Comparison of ENCODE assay signal across 11 cellular contexts in the genomic region with DNA sequence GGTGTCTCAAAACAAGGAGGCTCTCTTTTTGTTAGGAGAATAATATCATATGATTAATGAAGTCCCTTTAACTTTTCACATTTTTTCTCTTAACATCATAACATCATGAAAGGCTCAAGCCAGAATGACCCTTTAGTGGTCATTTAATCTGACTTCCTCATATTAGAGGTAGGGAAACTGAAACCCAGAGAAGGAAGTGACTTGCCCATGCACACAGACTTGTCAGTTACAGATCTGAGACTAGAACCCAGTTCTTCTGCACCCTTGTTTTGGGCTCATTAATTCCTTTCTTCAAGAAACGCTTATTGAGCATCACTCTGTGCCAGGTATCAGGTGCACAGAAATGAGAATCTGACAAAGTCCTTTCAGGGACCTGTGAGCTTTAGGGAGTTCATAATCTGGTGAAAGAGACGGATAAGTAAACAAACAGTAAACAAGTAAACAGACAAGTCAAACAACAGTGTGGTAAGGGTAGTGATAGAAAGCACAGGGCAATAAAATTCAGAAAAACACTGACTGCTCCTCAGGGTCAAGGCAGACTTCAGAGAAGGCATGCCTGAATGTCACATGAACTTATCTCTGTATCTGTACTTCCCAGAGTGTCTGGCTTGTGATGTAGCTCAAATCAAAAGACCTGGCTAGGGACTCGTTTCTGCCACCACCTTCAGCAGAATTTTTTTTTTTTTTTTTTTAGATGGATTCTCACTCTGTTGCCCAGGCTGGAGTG. TPM values are rescaled to one million over a fixed set of nuclear protein-coding genes. Genes with fewer than 3 reads are reported as not detected.
A peak's percentile ranks its signal among the peaks of the same experiment; 100 is the strongest.
DNase-seq lines count a peak whose midpoint lies in the region; ATAC-seq, FAIRE-seq and TF ChIP-seq lines count a peak whose summit lies in the region.
"Had no signal": no experiment of that assay in that cellular context is flagged by ENCODE, and none has a peak within 500 bp of the region (broad histone marks: within the 10 kb centered on the region; RNA-seq: fewer than 3 reads in every experiment).

No MANE protein-coding gene starts in this region.

- no peak overlapping the region for H3K9ac ChIP-seq in HepG2 (ENCODE audit: insufficient read depth, low read depth, low read length)

- H2AFZ ChIP-seq in HepG2 (ENCODE audit: low read length): no peak overlapping the region

- ATAC-seq in right lobe of liver (peak; percentile 36 to 68 (median 52)), HepG2 (no peak), HG02884 (IDR thresholded peaks at IDR 0.05; ENCODE audit: unreplicated experiment) (peak; percentile 85), upper lobe of right lung (peak; percentile 82)

- H3K9me3 ChIP-seq in right lobe of liver (no peaks in the 10 kb centered on the region), HepG2 (ENCODE audit: low read length) (no peaks in the 10 kb centered on the region), upper lobe of right lung (no peaks in the 10 kb centered on the region), vagina (no peaks in the 10 kb centered on the region), prostate gland (no peaks in the 10 kb centered on the region)

- no peak for TF ChIP-seq RAD21 in HepG2 (CRISPR knock-in tag; IDR thresholded peaks at IDR 0.05)

- no peaks in the 10 kb centered on the region for H3K4me1 ChIP-seq in right lobe of liver
- H3K4me1 ChIP-seq in HepG2 (ENCODE audit: insufficient read depth, low read length): peaks cover 17% of the 10 kb centered on the region
- H3K4me1 ChIP-seq in upper lobe of right lung: no peaks in the 10 kb centered on the region
- peaks cover 11% of the 10 kb centered on the region for H3K4me1 ChIP-seq in vagina
- H3K4me1 ChIP-seq in prostate gland (replicated peaks): peaks cover 3% of the 10 kb centered on the region

- no peak for FAIRE-seq in HepG2 (lab: Jason Lieb, UNC)
- FAIRE-seq: keratinocyte had no signal

- POLR2A ChIA-PET in HepG2 (lab: Yijun Ruan, JAX): no interaction called here

- no peaks in the 10 kb centered on the region for H3K79me2 ChIP-seq in HepG2 (ENCODE audit: insufficient read depth, low read length)

- no peak overlapping the region for H3K4me2 ChIP-seq in HepG2 (ENCODE audit: low read depth, low read length)

- intact Hi-C loops in right lobe of liver (cut with DNase I): no loop called here
- intact Hi-C loops in HepG2 (cut with micrococcal nuclease; ENCODE audit: unreplicated experiment): no loop called here
- intact Hi-C loops in upper lobe of right lung (cut with DNase I): no loop called here
- intact Hi-C loops in vagina (cut with DNase I): no loop called here
- intact Hi-C loops in prostate gland (cut with DNase I): no loop called here

- no peak for TF ChIP-seq CTCF in right lobe of liver (IDR thresholded peaks at IDR 0.05)
- TF ChIP-seq CTCF in HepG2 (CRISPR knock-in tag; IDR thresholded peaks at IDR 0.05): no peak
- no peak for TF ChIP-seq CTCF in upper lobe of right lung (IDR thresholded peaks at IDR 0.05)
- TF ChIP-seq CTCF in vagina (IDR thresholded peaks at IDR 0.05): no peak
- no peak for TF ChIP-seq CTCF in prostate gland (IDR thresholded peaks at IDR 0.05)

- WGBS in right lobe of liver (ENCODE audit: insufficient coverage, low coverage, low lambda C conversion rate, missing lambda C conversion rate): 40% methylated on average over 3 of the region's 3 CpGs
- WGBS in HepG2 (ENCODE audit: low lambda C conversion rate): 10% methylated on average over 3 of the region's 3 CpGs
- 52% methylated on average over 3 of the region's 3 CpGs for WGBS in prostate gland

- no peaks in the 10 kb centered on the region for H4K20me1 ChIP-seq in HepG2 (ENCODE audit: insufficient read depth, low read length)

- no TSS peak for BruUV-seq in HepG2 (replicated peaks; lab: Mats Ljungman, UMichigan)

- no peak for DNase-seq in right lobe of liver
- DNase-seq in HepG2 (ENCODE audit: low spot score): no peak
- peak; percentile 33 to 88 for DNase-seq in NOMO-1 (lab: John Stamatoyannopoulos, UW; ENCODE audit: unreplicated experiment in 2 of 2)
- no peak for DNase-seq in upper lobe of right lung
- DNase-seq in hippocampal formation (lab: John Stamatoyannopoulos, UW): no peak
- DNase-seq in vagina (ENCODE audit: extremely low spot score in 2 of 2): no peak
- no peak for DNase-seq in prostate gland (ENCODE audit: low spot score)
- DNase-seq: dorsolateral prefrontal cortex, SHP77 had no signal

- no peak overlapping the region for H3K27ac ChIP-seq in right lobe of liver
- no peak overlapping the region for H3K27ac ChIP-seq in HepG2 (ENCODE audit: extremely low read length, insufficient read depth, low read length)
- H3K27ac ChIP-seq in upper lobe of right lung: no peak overlapping the region
- no peak overlapping the region for H3K27ac ChIP-seq in vagina
- H3K27ac ChIP-seq in prostate gland: no peak overlapping the region

- H3K36me3 ChIP-seq in right lobe of liver (peaks cover 0 to 14% (median 0%) of the 10 kb centered on the region in 4 donors), HepG2 (replicated peaks in 1 of 2; ENCODE audit: control insufficient read depth in 1 of 2, insufficient read depth in 2 of 2, low read length in 2 of 2) (no peaks in the 10 kb centered on the region), upper lobe of right lung (no peaks in the 10 kb centered on the region), vagina (no peaks in the 10 kb centered on the region), prostate gland (no peaks in the 10 kb centered on the region)

- TF ChIP-seq EP300 in HepG2 (IDR thresholded peaks at IDR 0.05; ENCODE audit: low read depth in 2 of 2, low read length in 2 of 2) (no peak), HepG2 (CRISPR knock-in tag; IDR thresholded peaks at IDR 0.05; ENCODE audit: borderline replicate concordance) (no peak)

- in situ Hi-C loops in HepG2 (cut with HindIII; ENCODE audit: extremely low pct_ligation_motif_present, low pct_unique_long_range_greater_than_20kb): no loop called here

- CTCF ChIA-PET in HepG2 (lab: Yijun Ruan, JAX; ENCODE audit: low intra/inter-chr PET ratio, low total read pairs): no interaction called here

- H3K4me3 ChIP-seq in right lobe of liver: no peak overlapping the region
- H3K4me3 ChIP-seq in HepG2 (replicated peaks in 1 of 3; ENCODE audit: insufficient read depth in 1 of 3, low read depth in 2 of 3, low read length in 3 of 3): no peak overlapping the region
- H3K4me3 ChIP-seq in upper lobe of right lung: no peak overlapping the region
- H3K4me3 ChIP-seq in vagina: no peak overlapping the region
- H3K4me3 ChIP-seq in prostate gland: no peak overlapping the region
- H3K4me3 ChIP-seq: dorsolateral prefrontal cortex had no signal

- TF ChIP-seq POLR2A in right lobe of liver (IDR thresholded peaks at IDR 0.05) (no peak), HepG2 (IDR thresholded peaks at IDR 0.05; ENCODE audit: insufficient read depth in 1 of 2, low read depth in 2 of 2, low read length in 2 of 2) (no peak), vagina (IDR thresholded peaks at IDR 0.05) (no peak), prostate gland (IDR thresholded peaks at IDR 0.05) (no peak)

- no peaks in the 10 kb centered on the region for H3K27me3 ChIP-seq in right lobe of liver
- H3K27me3 ChIP-seq in HepG2 (ENCODE audit: control insufficient read depth in 1 of 2, insufficient read depth in 2 of 2, low read length in 2 of 2): peaks cover 1 to 3% of the 10 kb centered on the region in 2 experiments; a peak in 2 of 5 replicates
- H3K27me3 ChIP-seq in upper lobe of right lung: no peaks in the 10 kb centered on the region
- no peaks in the 10 kb centered on the region for H3K27me3 ChIP-seq in vagina
- no peaks in the 10 kb centered on the region for H3K27me3 ChIP-seq in prostate gland (replicated peaks; ENCODE audit: insufficient read depth)
- H3K27me3 ChIP-seq: dorsolateral prefrontal cortex had no signal

RNA-seq across cellular contexts. Expression of a gene that starts 38.3 kb away (rescaled TPM):
- total RNA-seq in right lobe of liver: 10 to 100 TPM; 51.7 to 90.5 (median 71.7) TPM
- 142 and 198 TPM in 2 replicates for total RNA-seq in HepG2 (2016; rRNA removed; fragmentation: Illumina TruSeq; extraction: Trizol)
- total RNA-seq in HepG2 (2016; cell fraction: cytosol; rRNA removed; fragmentation: Illumina TruSeq; extraction: Trizol; ENCODE audit: low read depth): 83.0 and 90.3 TPM in 2 replicates
- total RNA-seq in HepG2 (2016; cell fraction: insoluble cytoplasmic fraction; rRNA removed; fragmentation: Illumina TruSeq; extraction: Trizol): 140 and 189 TPM in 2 replicates
- 195 and 199 TPM in 2 replicates for total RNA-seq in HepG2 (2016; cell fraction: membrane; rRNA removed; fragmentation: Illumina TruSeq; extraction: Trizol)
- 96.3 and 107 TPM in 2 replicates for total RNA-seq in HepG2 (2016; cell fraction: nucleus; rRNA removed; fragmentation: Illumina TruSeq; extraction: Trizol)
- 83.6 and 90.3 TPM in 2 replicates for polyA plus RNA-seq in HepG2 (2011; rRNA removed)
- 52.4 and 69.4 TPM in 2 replicates for polyA plus RNA-seq in HepG2 (2011; cell fraction: cytosol; rRNA removed)
- polyA plus RNA-seq in HepG2 (2011; cell fraction: nucleus; rRNA removed): 49.8 and 58.7 TPM in 2 replicates
- polyA plus RNA-seq in HepG2 (2012): 57.7 and 63.5 TPM in 2 replicates
- polyA plus RNA-seq in HepG2 (2016; cell fraction: cytosol; fragmentation: Illumina TruSeq; extraction: Trizol; ENCODE audit: low read depth): 46.8 and 71.1 TPM in 2 replicates
- polyA plus RNA-seq in HepG2 (2016; cell fraction: insoluble cytoplasmic fraction; fragmentation: Illumina TruSeq; extraction: Trizol; ENCODE audit: low read depth): 168 and 174 TPM in 2 replicates
- polyA plus RNA-seq in HepG2 (2016; cell fraction: membrane; fragmentation: Illumina TruSeq; extraction: Trizol; ENCODE audit: low read depth): 130 and 144 TPM in 2 replicates
- polyA plus RNA-seq in HepG2 (2016; cell fraction: nucleus; fragmentation: Illumina TruSeq; extraction: Trizol; ENCODE audit: insufficient read depth, low read depth): 90.8 and 95.0 TPM in 2 replicates
- 188 and 207 TPM in 2 replicates for polyA minus RNA-seq in HepG2 (2011; rRNA and poly(A)+ RNA removed; ENCODE audit: low replicate concordance)
- polyA minus RNA-seq in HepG2 (2011; cell fraction: cytosol; rRNA and poly(A)+ RNA removed): 68.2 and 76.9 TPM in 2 replicates
- 202 and 205 TPM in 2 replicates for polyA minus RNA-seq in HepG2 (2011; cell fraction: nucleus; rRNA and poly(A)+ RNA removed)
- 72.7 TPM for total RNA-seq in upper lobe of right lung
- total RNA-seq in vagina: 72.2 TPM
- 100 to 1,000 TPM in 1 of 2 donors, 10 to 100 TPM in 1; 93.6 to 104 TPM for total RNA-seq in prostate gland

RNA-seq across cellular contexts. Expression of a gene that starts 59.5 kb away (rescaled TPM):
- total RNA-seq in right lobe of liver (10 to 100 TPM; 23.2 to 30.9 (median 28.6) TPM), HepG2 (2016; rRNA removed; fragmentation: Illumina TruSeq; extraction: Trizol) (19.3 and 33.6 TPM in 2 replicates), upper lobe of right lung (88.5 TPM), vagina (70.5 TPM), prostate gland (10 to 100 TPM; 62.4 to 70.4 TPM)
- 18.9 and 24.9 TPM in 2 replicates for total RNA-seq in HepG2 (2016; cell fraction: cytosol; rRNA removed; fragmentation: Illumina TruSeq; extraction: Trizol; ENCODE audit: low read depth)
- total RNA-seq in HepG2 (2016; cell fraction: insoluble cytoplasmic fraction; rRNA removed; fragmentation: Illumina TruSeq; extraction: Trizol): 18.3 and 30.7 TPM in 2 replicates
- total RNA-seq in HepG2 (2016; cell fraction: membrane; rRNA removed; fragmentation: Illumina TruSeq; extraction: Trizol): 20.2 and 23.7 TPM in 2 replicates
- 19.4 and 20.2 TPM in 2 replicates for total RNA-seq in HepG2 (2016; cell fraction: nucleus; rRNA removed; fragmentation: Illumina TruSeq; extraction: Trizol)
- polyA plus RNA-seq in HepG2 (2011; rRNA removed): 13.5 and 14.3 TPM in 2 replicates
- polyA plus RNA-seq in HepG2 (2011; cell fraction: cytosol; rRNA removed): 6.6 and 11.7 TPM in 2 replicates
- 11.1 and 13.7 TPM in 2 replicates for polyA plus RNA-seq in HepG2 (2011; cell fraction: nucleus; rRNA removed)
- 17.2 and 18.4 TPM in 2 replicates for polyA plus RNA-seq in HepG2 (2012)
- polyA plus RNA-seq in HepG2 (2016; cell fraction: cytosol; fragmentation: Illumina TruSeq; extraction: Trizol; ENCODE audit: low read depth): 1.9 and 2.1 TPM in 2 replicates
- polyA plus RNA-seq in HepG2 (2016; cell fraction: insoluble cytoplasmic fraction; fragmentation: Illumina TruSeq; extraction: Trizol; ENCODE audit: low read depth): 22.3 and 23.1 TPM in 2 replicates
- 7.0 and 7.5 TPM in 2 replicates for polyA plus RNA-seq in HepG2 (2016; cell fraction: membrane; fragmentation: Illumina TruSeq; extraction: Trizol; ENCODE audit: low read depth)
- polyA plus RNA-seq in HepG2 (2016; cell fraction: nucleus; fragmentation: Illumina TruSeq; extraction: Trizol; ENCODE audit: insufficient read depth, low read depth): 18.0 and 18.2 TPM in 2 replicates
- 20.3 and 23.0 TPM in 2 replicates for polyA minus RNA-seq in HepG2 (2011; rRNA and poly(A)+ RNA removed; ENCODE audit: low replicate concordance)
- 28.8 and 39.2 TPM in 2 replicates for polyA minus RNA-seq in HepG2 (2011; cell fraction: cytosol; rRNA and poly(A)+ RNA removed)
- polyA minus RNA-seq in HepG2 (2011; cell fraction: nucleus; rRNA and poly(A)+ RNA removed): 39.4 and 39.5 TPM in 2 replicates

Comparison
In these comparisons a context has a peak if more than half of its experiments do, and no peak if none do; other contexts are left out.
1. DNase-seq: peak in NOMO-1 (2 of 2); none in right lobe of liver (0 of 3), HepG2 (single experiment), upper lobe of right lung (single experiment), hippocampal formation (0 of 2), vagina (0 of 2) and prostate gland (single experiment).